ENCODE assay signal across 8 cellular contexts in genomic region chr17:1649844-1650409, GRCh38. TPM values are rescaled to one million over a fixed set of nuclear protein-coding genes. Genes with fewer than 3 reads are reported as not detected.
DNase-seq lines count a peak whose midpoint lies in the region; ATAC-seq, FAIRE-seq and TF ChIP-seq lines count a peak whose summit lies in the region.

Gene RILP (minus strand): TSS chr17:1649866. CDS start chr17:1649804, 62 bp downstream.

- peak within 1 kb of the TSS; percentile 84 for H3K4me2 ChIP-seq in K562 (ENCODE audit: insufficient read depth, low read length)

- H3K36me3 ChIP-seq in K562 (ENCODE audit: control insufficient read depth, insufficient read depth, low read length) (peaks cover 69% of the 10 kb centered on the region), iPS-15b (ENCODE audit: control insufficient read depth, insufficient read depth, low read length) (peaks cover 45% of the 10 kb centered on the region), gastrocnemius medialis (peaks cover 0 to 48% of the 10 kb centered on the region in 2 donors)

- H3K9ac ChIP-seq in K562 (ENCODE audit: insufficient read depth in 1 of 2, low read depth in 2 of 2, low read length in 2 of 2) (peak within 1 kb of the TSS; percentile 94 to 97), iPS-15b (ENCODE audit: low read depth, low read length) (peak within 1 kb of the TSS; percentile 79)

- TF ChIP-seq EP300 in K562 (IDR thresholded peaks at IDR 0.05; ENCODE audit: low read length) = peak; percentile 89

- no peaks in the 10 kb centered on the region for H3K27me3 Mint-ChIP-seq in activated naive CD4-positive, alpha-beta T cell treated with anti-CD3 and anti-CD28 coated beads, Interleukin-2, amount 50 U/mL, for 24 hours

- no TSS peak for BruUV-seq in K562 (replicated peaks; lab: Mats Ljungman, UMichigan)

- intact Hi-C loops in K562 (cut with micrococcal nuclease) (loop anchor here (2.0 kb wide), 1 partner anchor 67 kb away; no protein-coding TSS in a partner anchor), gastrocnemius medialis (cut with DNase I; ENCODE audit: low total_unique reads) (loop anchor here (1.0 to 10.0 kb wide), 5 partner anchors 19 to 383 kb away; partner anchors contain the start of gene CRK)

- H3K9me1 ChIP-seq in K562 (ENCODE audit: control insufficient read depth, insufficient read depth, low read length) = no peaks in the 10 kb centered on the region

- H3K27me3 ChIP-seq in K562 (ENCODE audit: control insufficient read depth in 2 of 2, insufficient read depth in 2 of 2, low read length in 2 of 2) (no peaks in the 10 kb centered on the region), iPS-15b (ENCODE audit: control insufficient read depth, insufficient read depth, low read length) (no peaks in the 10 kb centered on the region), gastrocnemius medialis (no peaks in the 10 kb centered on the region)

- peaks cover 7% of the 10 kb centered on the region for H3K36me3 Mint-ChIP-seq in activated naive CD4-positive, alpha-beta T cell treated with anti-CD3 and anti-CD28 coated beads, Interleukin-2, amount 50 U/mL, for 24 hours

- peaks cover 16% of the 10 kb centered on the region for H3K4me1 Mint-ChIP-seq in activated naive CD4-positive, alpha-beta T cell treated with anti-CD3 and anti-CD28 coated beads, Interleukin-2, amount 50 U/mL, for 24 hours

- in situ Hi-C loops in K562 (cut with MboI) (no loop called here), gastrocnemius medialis (cut with MboI; ENCODE audit: low sequenced_read_pairs in 4 of 4) (loop anchor here (25.0 kb wide), 4 partner anchors 137 to 388 kb away; partner anchors contain the start of genes DPH1 (in 3 of the 4), OVCA2 (in 3 of the 4), RTN4RL1 (in 3 of the 4) and BHLHA9 (in 2 of the 4))

- H3K4me3 Mint-ChIP-seq in activated naive CD4-positive, alpha-beta T cell treated with anti-CD3 and anti-CD28 coated beads, Interleukin-2, amount 50 U/mL, for 24 hours = peak within 1 kb of the TSS; percentile 79

- H3K27ac Mint-ChIP-seq in activated naive CD4-positive, alpha-beta T cell treated with anti-CD3 and anti-CD28 coated beads, Interleukin-2, amount 50 U/mL, for 24 hours = no peak within 1 kb of the TSS

- peaks cover 12% of the 10 kb centered on the region; the same call in 2 of the 3 replicates for H3K79me2 ChIP-seq in K562 (ENCODE audit: control insufficient read depth, insufficient read depth, low read length)

- TF ChIP-seq POLR2A in K562 (conservative IDR thresholded peaks at IDR 0.05) = peak; percentile 56
- TF ChIP-seq POLR2A in gastrocnemius medialis (IDR thresholded peaks at IDR 0.05) = peak; percentile 46 to 49

- H3K4me3 ChIP-seq in K562 (peak within 1 kb of the TSS; percentile 70), iPS-15b (ENCODE audit: low read depth, low read length) (peak within 1 kb of the TSS; percentile 69), gastrocnemius medialis (peak within 1 kb of the TSS; percentile 64 to 96 (median 80))

- no peaks in the 10 kb centered on the region for H3K9me3 Mint-ChIP-seq in activated naive CD4-positive, alpha-beta T cell treated with anti-CD3 and anti-CD28 coated beads, Interleukin-2, amount 50 U/mL, for 24 hours

- H3K4me1 ChIP-seq in K562 (replicated peaks in 1 of 2; ENCODE audit: control insufficient read depth in 2 of 2, insufficient read depth in 2 of 2, low read length in 2 of 2) (peaks cover 21 to 54% of the 10 kb centered on the region in 2 experiments), iPS-15b (ENCODE audit: control insufficient read depth, insufficient read depth, low read length) (peaks cover 2% of the 10 kb centered on the region), gastrocnemius medialis (peaks cover 30 to 34% of the 10 kb centered on the region in 2 donors)

- CTCF ChIA-PET in K562 (lab: Yijun Ruan, JAX; ENCODE audit: low intra/inter-chr PET ratio) = no interaction called here

- peak; percentile 99 for FAIRE-seq in K562 (lab: Jason Lieb, UNC)

- H3K27ac ChIP-seq in K562 (ENCODE audit: extremely low read depth, low read depth, low read length) (peak within 1 kb of the TSS; percentile 99), gastrocnemius medialis (peak within 1 kb of the TSS; percentile 95 to 100 (median 99))

- ATAC-seq in K562 (peak; percentile 83), gastrocnemius medialis (peak; percentile 66 to 71)

- H4K20me1 ChIP-seq in K562 (replicated peaks; ENCODE audit: control insufficient read depth, insufficient read depth, low read length) = 0 out of 2 replicates have a peak, but pooled peaks cover 2% of the 10 kb centered on the region

- no peaks in the 10 kb centered on the region for H3K9me3 ChIP-seq in K562 (replicated peaks; ENCODE audit: control insufficient read depth, insufficient read depth, low read depth, low read length)
- no peaks in the 10 kb centered on the region for H3K9me3 ChIP-seq in iPS-15b (ENCODE audit: control insufficient read depth, insufficient read depth, low read length)
- no peaks in the 10 kb centered on the region for H3K9me3 ChIP-seq in gastrocnemius medialis

- WGBS in K562 (ENCODE audit: insufficient coverage, low coverage, missing lambda C conversion rate) = 2% methylated on average over 13 of the region's 22 CpGs

- no peak for TF ChIP-seq RAD21 in K562 (CRISPR knock-in tag; conservative IDR thresholded peaks at IDR 0.05 in 1 of 2, IDR thresholded peaks at IDR 0.05 in 1 of 2)

- H2AFZ ChIP-seq in K562 (ENCODE audit: low read depth, low read length) = peak within 1 kb of the TSS; percentile 74; the same call in 1 of the 2 replicates

- POLR2A ChIA-PET in K562 (lab: Yijun Ruan, JAX) = interaction anchor here (0.5 to 3.5 kb wide), 16 partner anchors 8 to 227 kb away, joined by 3 to 20 read pairs (median 3); no protein-coding TSS in a partner anchor

- TF ChIP-seq CTCF in K562 (IDR thresholded peaks at IDR 0.05 in 2 of 3, conservative IDR thresholded peaks at IDR 0.05 in 1 of 3; ENCODE audit: insufficient read depth in 2 of 3, low read depth in 1 of 3, low read length in 3 of 3) (no peak), gastrocnemius medialis (IDR thresholded peaks at IDR 0.05 in 4 of 5, conservative IDR thresholded peaks at IDR 0.05 in 1 of 5) (no peak)

- DNase-seq in activated naive CD4-positive, alpha-beta T cell (lab: John Stamatoyannopoulos, UW) = no peak
- DNase-seq in NCI-H226 (peak; percentile 61), K562 (ENCODE audit: extremely low read depth in 1 of 4, low spot score in 3 of 4) (peak; percentile 77 to 96 (median 84)), gastrocnemius medialis (peak; percentile 90 to 98), NAMALWA (ENCODE audit: low spot score) (no peak), D341Med (ENCODE audit: low spot score) (no peak)

TF ChIP-seq in K562, 482 proteins besides CTCF, POLR2A, EP300 and RAD21 (continues in another document):
- TF ChIP-seq HNRNPUL1 (IDR thresholded peaks at IDR 0.05; ENCODE audit: low read length) (no peak), ZNF212 (CRISPR knock-in tag; IDR thresholded peaks at IDR 0.05) (no peak), ZNF444 (CRISPR knock-in tag; IDR thresholded peaks at IDR 0.05) (no peak), POLR2AphosphoS5 (IDR thresholded peaks at IDR 0.05; ENCODE audit: control insufficient read depth, insufficient read depth, low read depth, low read length) (peak; percentile 77), SIRT6 (IDR thresholded peaks at IDR 0.05; ENCODE audit: low read depth, low read length) (no peak), KAT2B (IDR thresholded peaks at IDR 0.05; ENCODE audit: low read depth, low read length) (no peak), E4F1 (CRISPR knock-in tag; IDR thresholded peaks at IDR 0.05; ENCODE audit: borderline replicate concordance) (no peak)

RNA-seq across cellular contexts. Expression of gene RILP, which starts in this region (rescaled TPM):
- 15.7 and 47.1 TPM in 2 replicates for total RNA-seq in K562 (2011; cell fraction: chromatin; rRNA removed; ENCODE audit: low replicate concordance)
- total RNA-seq in K562 (2011; cell fraction: nucleolus; rRNA removed) = 41.4 and 44.9 TPM in 2 replicates
- total RNA-seq in K562 (2011; cell fraction: nucleoplasm; rRNA removed) = 19.0 and 24.0 TPM in 2 replicates
- 54.9 and 66.3 TPM in 2 replicates for total RNA-seq in K562 (2014; rRNA removed)
- 14.1 and 15.3 TPM in 2 replicates for total RNA-seq in K562 (2014; rRNA removed; fragmentation: Illumina TruSeq; extraction: Trizol)
- total RNA-seq in K562 (2015; rRNA removed; fragmentation: Illumina TruSeq; extraction: Trizol) = 27.8 and 27.9 TPM in 2 replicates
- total RNA-seq in K562 (2021) = 41.3 and 45.4 TPM in 2 replicates
- 22.8 and 23.0 TPM in 2 replicates for polyA plus RNA-seq in K562 (2011; rRNA removed)
- 18.3 and 40.5 TPM in 2 replicates for polyA plus RNA-seq in K562 (2011; cell fraction: cytosol; rRNA removed)
- 40.5 and 69.5 TPM in 2 replicates for polyA plus RNA-seq in K562 (2011; cell fraction: nucleus; rRNA removed)
- polyA plus RNA-seq in K562 (2012) = 30.0 and 68.3 TPM in 2 replicates
- 29.9 and 40.4 TPM in 2 replicates for polyA plus RNA-seq in K562 (2014; fragmentation: Illumina TruSeq; extraction: Trizol)
- polyA plus RNA-seq in K562 (2014; fragmentation: Nextera tagmentation; extraction: Ambion mirVana) = 1 to 10 TPM in 1 of 2 experiments, under 1 TPM in 1; 0.75 to 2.2 TPM
- polyA plus RNA-seq in K562 (2014; rRNA removed) = 43.4 and 46.6 TPM in 2 replicates
- 6.7 and 9.9 TPM in 2 replicates for polyA minus RNA-seq in K562 (2011; rRNA and poly(A)+ RNA removed)
- polyA minus RNA-seq in K562 (2011; cell fraction: cytosol; rRNA and poly(A)+ RNA removed) = 13.5 and 15.9 TPM in 2 replicates
- polyA minus RNA-seq in K562 (2011; cell fraction: nucleus; rRNA and poly(A)+ RNA removed) = 11.6 and 14.0 TPM in 2 replicates
- 10 to 100 TPM; 45.5 to 94.7 (median 58.9) TPM for total RNA-seq in gastrocnemius medialis

Comparison
In these comparisons a context has a peak if more than half of its experiments do, and no peak if none do; other contexts are left out.
1. DNase-seq: peak in NCI-H226 (single experiment), K562 (4 of 4) and gastrocnemius medialis (2 of 2); none in activated naive CD4-positive, alpha-beta T cell (0 of 4), NAMALWA (single experiment) and D341Med (single experiment).
2. Peak in every context shown above with its lines, with median percentiles within 50 percentile points of each other: H3K4me3 ChIP-seq.